In the genomic region with DNA sequence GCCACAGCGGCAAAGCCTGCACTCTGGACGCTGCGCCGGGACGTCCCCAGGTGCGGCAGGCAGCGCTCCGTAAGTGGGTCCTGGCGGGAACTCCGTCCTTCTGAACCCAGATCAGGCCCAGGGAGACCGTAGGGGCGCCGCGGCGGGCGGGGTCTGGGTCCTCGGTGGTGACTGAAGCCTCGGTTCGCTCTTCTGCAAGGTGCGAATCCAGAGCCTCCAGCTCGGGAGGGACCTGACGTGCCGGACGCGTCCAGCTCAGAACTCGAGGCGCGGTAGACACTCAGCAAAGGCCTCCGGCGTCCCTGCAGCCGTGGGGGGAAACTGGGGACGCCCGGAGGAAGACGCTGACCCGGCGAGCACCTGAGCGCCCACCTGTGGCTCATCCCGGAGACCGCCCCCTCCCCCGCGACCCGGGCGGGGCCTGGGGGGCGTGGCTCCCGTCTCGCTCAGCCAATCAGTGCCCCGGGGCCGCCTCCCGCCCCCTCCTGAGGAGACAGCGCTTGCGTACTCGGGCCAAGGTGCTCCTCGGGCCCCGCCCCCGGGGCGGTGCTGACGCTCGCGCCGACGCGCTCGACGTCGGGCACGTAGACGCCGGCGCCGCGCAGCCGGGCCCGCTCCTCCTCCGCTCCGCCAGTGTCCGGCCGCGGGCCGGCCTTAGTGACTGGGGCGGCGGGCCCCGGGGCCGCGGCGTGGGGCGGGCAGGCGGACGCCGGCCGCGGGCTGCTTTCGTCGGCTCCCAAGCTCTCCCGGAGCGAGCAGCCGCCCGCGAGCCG, we compare ENCODE assay signal across 8 cellular contexts. TPM values are rescaled to one million over a fixed set of nuclear protein-coding genes. Genes with fewer than 3 reads are reported as not detected.
DNase-seq lines count a peak whose midpoint lies in the region; ATAC-seq and TF ChIP-seq lines count a peak whose summit lies in the region.

A gene (plus strand): TSS at position 587 of the 773 bp plus-strand sequence. CDS start 1,483 bp downstream, outside the sequence.

- DNase-seq in DMS79 (lab: John Stamatoyannopoulos, UW): peak; percentile 85
- peak; percentile 96 for DNase-seq in KG1 (lab: John Stamatoyannopoulos, UW)
- peak; percentile 96 for DNase-seq in activated T-cell treated with anti-CD3 and anti-CD28 coated beads, Interleukin-2, amount 50 U/mL, for 24 hours
- DNase-seq in stimulated activated CD8-positive, alpha-beta memory T cell treated with anti-CD3 and anti-CD28 coated beads, Interleukin-7, amount 100 ng/mL, for 1 hour (ENCODE audit: low read depth in 2 of 2): peak; percentile 88 to 92

- H3K9ac ChIP-seq in muscle layer of colon (ENCODE audit: low read length): peak within 1 kb of the TSS; percentile 29

- peak within 1 kb of the TSS; percentile 67 to 76 for H3K4me3 ChIP-seq in muscle layer of colon (ENCODE audit: low read depth in 1 of 2, low read length in 2 of 2)

- H3K4me1 Mint-ChIP-seq in activated T-cell treated with anti-CD3 and anti-CD28 coated beads, Interleukin-2, amount 50 U/mL, for 24 hours (ENCODE audit: low read depth): peaks cover 43% of the 10 kb centered on the region

- peak within 1 kb of the TSS; percentile 49 for H3K27ac ChIP-seq in muscle layer of colon (ENCODE audit: low read depth, low read length)

- peaks cover 8% of the 10 kb centered on the region for H3K36me3 ChIP-seq in muscle layer of colon (ENCODE audit: insufficient read depth, low read length)

- H3K27ac Mint-ChIP-seq in activated T-cell treated with anti-CD3 and anti-CD28 coated beads, Interleukin-2, amount 50 U/mL, for 24 hours: peak within 1 kb of the TSS; percentile 89

- ATAC-seq in GM21723 (IDR thresholded peaks at IDR 0.05; ENCODE audit: unreplicated experiment): peak; percentile 86
- ATAC-seq in esophagus mucosa: peak; percentile 99

- H3K9me3 ChIP-seq in muscle layer of colon (ENCODE audit: low read length): no peaks in the 10 kb centered on the region

- peaks cover 22% of the 10 kb centered on the region for H3K27me3 Mint-ChIP-seq in activated T-cell treated with anti-CD3 and anti-CD28 coated beads, Interleukin-2, amount 50 U/mL, for 24 hours

- H3K4me3 Mint-ChIP-seq in activated T-cell treated with anti-CD3 and anti-CD28 coated beads, Interleukin-2, amount 50 U/mL, for 24 hours: peak within 1 kb of the TSS; percentile 85

- H3K36me3 Mint-ChIP-seq in activated T-cell treated with anti-CD3 and anti-CD28 coated beads, Interleukin-2, amount 50 U/mL, for 24 hours (ENCODE audit: low read depth): peaks cover 38% of the 10 kb centered on the region

- H3K4me1 ChIP-seq in muscle layer of colon (ENCODE audit: insufficient read depth, low read length): peaks cover 10% of the 10 kb centered on the region

- no peaks in the 10 kb centered on the region for H3K9me3 Mint-ChIP-seq in activated T-cell treated with anti-CD3 and anti-CD28 coated beads, Interleukin-2, amount 50 U/mL, for 24 hours

- no peaks in the 10 kb centered on the region for H3K27me3 ChIP-seq in muscle layer of colon (ENCODE audit: control insufficient read depth in 1 of 2, insufficient read depth in 2 of 2, low read length in 2 of 2)

TF ChIP-seq in PFSK-1, 5 proteins besides CTCF, POLR2A, EP300 and RAD21:
- TF ChIP-seq POLR2AphosphoS5 (IDR thresholded peaks at IDR 0.05; ENCODE audit: low read depth, low read length) (peak; percentile 55), SIN3A (IDR thresholded peaks at IDR 0.05; ENCODE audit: borderline replicate concordance, insufficient read depth, low read length) (no peak), TAF1 (IDR thresholded peaks at IDR 0.05; ENCODE audit: borderline replicate concordance, insufficient read depth, low read length) (peak; percentile 85), FOXP2 (optimal IDR thresholded peaks at IDR 0.05; ENCODE audit: borderline replicate concordance, extremely low read depth, extremely low read length, insufficient read depth) (peak; percentile 48)
- TF ChIP-seq, protein P1, sequence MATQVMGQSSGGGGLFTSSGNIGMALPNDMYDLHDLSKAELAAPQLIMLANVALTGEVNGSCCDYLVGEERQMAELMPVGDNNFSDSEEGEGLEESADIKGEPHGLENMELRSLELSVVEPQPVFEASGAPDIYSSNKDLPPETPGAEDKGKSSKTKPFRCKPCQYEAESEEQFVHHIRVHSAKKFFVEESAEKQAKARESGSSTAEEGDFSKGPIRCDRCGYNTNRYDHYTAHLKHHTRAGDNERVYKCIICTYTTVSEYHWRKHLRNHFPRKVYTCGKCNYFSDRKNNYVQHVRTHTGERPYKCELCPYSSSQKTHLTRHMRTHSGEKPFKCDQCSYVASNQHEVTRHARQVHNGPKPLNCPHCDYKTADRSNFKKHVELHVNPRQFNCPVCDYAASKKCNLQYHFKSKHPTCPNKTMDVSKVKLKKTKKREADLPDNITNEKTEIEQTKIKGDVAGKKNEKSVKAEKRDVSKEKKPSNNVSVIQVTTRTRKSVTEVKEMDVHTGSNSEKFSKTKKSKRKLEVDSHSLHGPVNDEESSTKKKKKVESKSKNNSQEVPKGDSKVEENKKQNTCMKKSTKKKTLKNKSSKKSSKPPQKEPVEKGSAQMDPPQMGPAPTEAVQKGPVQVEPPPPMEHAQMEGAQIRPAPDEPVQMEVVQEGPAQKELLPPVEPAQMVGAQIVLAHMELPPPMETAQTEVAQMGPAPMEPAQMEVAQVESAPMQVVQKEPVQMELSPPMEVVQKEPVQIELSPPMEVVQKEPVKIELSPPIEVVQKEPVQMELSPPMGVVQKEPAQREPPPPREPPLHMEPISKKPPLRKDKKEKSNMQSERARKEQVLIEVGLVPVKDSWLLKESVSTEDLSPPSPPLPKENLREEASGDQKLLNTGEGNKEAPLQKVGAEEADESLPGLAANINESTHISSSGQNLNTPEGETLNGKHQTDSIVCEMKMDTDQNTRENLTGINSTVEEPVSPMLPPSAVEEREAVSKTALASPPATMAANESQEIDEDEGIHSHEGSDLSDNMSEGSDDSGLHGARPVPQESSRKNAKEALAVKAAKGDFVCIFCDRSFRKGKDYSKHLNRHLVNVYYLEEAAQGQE (IDR thresholded peaks at IDR 0.05; ENCODE audit: insufficient read depth in 1 of 2, low read depth in 2 of 2, low read length in 2 of 2): no peak

RNA-seq across cellular contexts. Expression of the gene that starts here (rescaled TPM):
- polyA plus RNA-seq in PFSK-1 (2012; ENCODE audit: insufficient read length, low read depth): 50.9 TPM
- 25.1 TPM for total RNA-seq in esophagus mucosa

Comparison
In these comparisons a context has a peak if more than half of its experiments do, and no peak if none do; other contexts are left out.
1. Peak in every context shown above with its lines: DNase-seq, ATAC-seq, H3K4me3 ChIP-seq and H3K27ac ChIP-seq.